ENCODE assay signal across 25 cellular contexts in genomic region chr13:72585254-72585653, GRCh38.
"Had no signal": no experiment of that assay in that cellular context is flagged by ENCODE, and none has a peak within 500 bp of the region (broad histone marks: within the 10 kb centered on the region; RNA-seq: fewer than 3 reads in every experiment).

No MANE protein-coding gene starts in this region.

- H3K36me3 ChIP-seq: colonic mucosa, esophagus muscularis mucosa, ovary, sigmoid colon, thyroid gland had no signal

- H3K27me3 ChIP-seq: colonic mucosa, esophagus muscularis mucosa, ovary, sigmoid colon, thyroid gland had no signal

- H3K9me3 ChIP-seq: colonic mucosa, esophagus muscularis mucosa, ovary, psoas muscle, sigmoid colon, thyroid gland had no signal

- ATAC-seq: natural killer cell; psoas muscle; right cardiac atrium; stimulated activated naive CD8-positive, alpha-beta T cell treated with anti-CD3 and anti-CD28 coated beads, Interleukin-15, amount 100 ng/mL, for 72 hours had no signal

- H3K4me1 ChIP-seq: colonic mucosa, esophagus muscularis mucosa, psoas muscle, sigmoid colon, thyroid gland had no signal

- H3K4me3 ChIP-seq: colonic mucosa, esophagus muscularis mucosa, lung, ovary, psoas muscle, sigmoid colon, skin epidermis, thyroid gland had no signal

- H3K27ac ChIP-seq: colonic mucosa, esophagus muscularis mucosa, ovary, psoas muscle, sigmoid colon, skin epidermis, thyroid gland had no signal

- DNase-seq: colonic mucosa; dermis blood vessel endothelial cell; effector memory CD4-positive, alpha-beta T cell; hypothalamus; immature natural killer cell; islet precursor cell; kidney glomerular epithelial cell; natural killer cell; occipital lobe; ovary; posterior cingulate gyrus; psoas muscle; right cardiac atrium; sigmoid colon; stimulated activated CD4-positive, alpha-beta T cell treated with anti-CD3 and anti-CD28 coated beads, Interleukin-12 subunit alpha, Interleukin-12 subunit beta, amount 100 ng/mL, for 4 hours; stimulated activated CD4-positive, alpha-beta T cell treated with anti-CD3 and anti-CD28 coated beads, Interleukin-1b, Interleukin-23, amount 100 ng/mL, for 48 hours; stimulated activated CD4-positive, alpha-beta T cell treated with anti-CD3 and anti-CD28 coated beads, Interleukin-4, amount 100 ng/mL, for 1 hour; stimulated activated CD8-positive, alpha-beta memory T cell treated with anti-CD3 and anti-CD28 coated beads, Interleukin-4, amount 100 ng/mL, for 48 hours; stimulated activated naive CD4-positive, alpha-beta T cell; stimulated activated naive CD8-positive, alpha-beta T cell treated with anti-CD3 and anti-CD28 coated beads, Interleukin-15, amount 100 ng/mL, for 72 hours; thyroid gland; trophoblast cell had no signal
